In genomic region chr15:49096090-49096750, GRCh38 we compare ENCODE assay signal across 28 cellular contexts. TPM values are rescaled to one million over a fixed set of nuclear protein-coding genes. Genes with fewer than 3 reads are reported as not detected.
A peak's percentile ranks its signal among the peaks of the same experiment; 100 is the strongest.
DNase-seq lines count a peak whose midpoint lies in the region; ATAC-seq and TF ChIP-seq lines count a peak whose summit lies in the region.
"Had no signal": no experiment of that assay in that cellular context is flagged by ENCODE, and none has a peak within 500 bp of the region (broad histone marks: within the 10 kb centered on the region; RNA-seq: fewer than 3 reads in every experiment).

No MANE protein-coding gene starts in this region.

- H3K4me3 ChIP-seq in Caco-2 (ENCODE audit: low read depth, low read length) = no peak overlapping the region
- H3K4me3 ChIP-seq in heart left ventricle = no peak overlapping the region
- no peak overlapping the region for H3K4me3 ChIP-seq in right lobe of liver
- H3K4me3 ChIP-seq in suprapubic skin = no peak overlapping the region
- H3K4me3 ChIP-seq: spleen had no signal

- H3K36me3 Mint-ChIP-seq in Caco-2 (ENCODE audit: insufficient read depth, unreplicated experiment) = peaks cover 6% of the 10 kb centered on the region
- H3K36me3 Mint-ChIP-seq: type B pancreatic cell had no signal

- CTCF ChIA-PET in Caco-2 (lab: Charles Lee) = no interaction called here

- H3K36me3 ChIP-seq in Caco-2 (ENCODE audit: control insufficient read depth, insufficient read depth, low read length) = no peaks in the 10 kb centered on the region
- peaks cover 0 to 8% (median 0%) of the 10 kb centered on the region in 9 donors for H3K36me3 ChIP-seq in heart left ventricle
- H3K36me3 ChIP-seq in right lobe of liver = no peaks in the 10 kb centered on the region
- no peaks in the 10 kb centered on the region for H3K36me3 ChIP-seq in suprapubic skin

- TF ChIP-seq POLR2A in heart left ventricle (IDR thresholded peaks at IDR 0.05) = no peak
- TF ChIP-seq POLR2A in right lobe of liver (IDR thresholded peaks at IDR 0.05) = no peak
- TF ChIP-seq POLR2A in suprapubic skin (IDR thresholded peaks at IDR 0.05) = no peak

- H3K27me3 ChIP-seq in Caco-2 (replicated peaks; ENCODE audit: control insufficient read depth, insufficient read depth, low read length) (no peaks in the 10 kb centered on the region), heart left ventricle (no peaks in the 10 kb centered on the region), right lobe of liver (no peaks in the 10 kb centered on the region), suprapubic skin (no peaks in the 10 kb centered on the region)
- H3K27me3 ChIP-seq: spleen had no signal

- intact Hi-C loops in Caco-2 (cut with micrococcal nuclease; ENCODE audit: unreplicated experiment) (no loop called here), heart left ventricle (cut with DNase I) (no loop called here), right lobe of liver (cut with DNase I) (no loop called here)

- no peak overlapping the region for H3K4me3 Mint-ChIP-seq in Caco-2 (ENCODE audit: unreplicated experiment)
- H3K4me3 Mint-ChIP-seq: activated CD8-positive, alpha-beta T cell treated with anti-CD3 and anti-CD28 coated beads for 36 hours; activated T-helper 17 cell treated with anti-CD3 and anti-CD28 coated beads, Interleukin-2, amount 50 U/mL, for 72 hours; dendritic cell treated with granulocyte-macrophage colony-stimulating factor and Interleukin-4, amounts not matched to agents 40 ng/mL and 50 ng/mL, for 4 days; endodermal cell; mesothelial cell of epicardium; naive thymus-derived CD8-positive, alpha-beta T cell; type B pancreatic cell had no signal

- DNase-seq in Caco-2 (peak; percentile 56 to 58), NOMO-1 (lab: John Stamatoyannopoulos, UW; ENCODE audit: unreplicated experiment in 2 of 2) (peak; percentile 17 to 41), heart left ventricle (no peak), right lobe of liver (peak; percentile 32 to 62 (median 60)), suprapubic skin (ENCODE audit: low spot score in 2 of 2) (no peak), NCI-H2227 treated with DMSO at 0.1 percent for 48 hours (lab: John Stamatoyannopoulos, UW) (no peak), mucosa of gallbladder (ENCODE audit: low spot score) (no peak)
- DNase-seq: activated CD4-positive, alpha-beta T cell treated with anti-CD3 and anti-CD28 coated beads for 1 hour; activated CD8-positive, alpha-beta T cell treated with anti-CD3 and anti-CD28 coated beads for 36 hours; anterior cingulate cortex; endodermal cell; foreskin fibroblast; GF-D8; HCEC 1CT; naive thymus-derived CD8-positive, alpha-beta T cell; NCI-H1048; NCI-H1694; NCI-H526; nucleus accumbens; retina; spleen had no signal

- ATAC-seq in heart left ventricle = peak in 3 of 4 donors; percentile 50 to 84 (median 75)
- ATAC-seq in right lobe of liver = peak; percentile 95 to 99 (median 98)
- ATAC-seq in GM21515 (IDR thresholded peaks at IDR 0.05; ENCODE audit: unreplicated experiment) = no peak
- ATAC-seq: activated CD8-positive, alpha-beta T cell treated with anti-CD3 and anti-CD28 coated beads for 36 hours; activated naive CD4-positive, alpha-beta T cell treated with anti-CD3 and anti-CD28 coated beads, Interleukin-2, amount 50 U/mL, for 72 hours; activated T-helper 17 cell treated with anti-CD3 and anti-CD28 coated beads, Interleukin-2, amount 50 U/mL, for 72 hours; esophagus mucosa; naive thymus-derived CD8-positive, alpha-beta T cell had no signal

- H3K4me1 ChIP-seq in Caco-2 (peaks cover 14% of the 10 kb centered on the region), heart left ventricle (peaks cover 0 to 7% (median 0%) of the 10 kb centered on the region in 12 donors), right lobe of liver (peaks cover 0 to 18% (median 1%) of the 10 kb centered on the region in 4 donors), suprapubic skin (no peaks in the 10 kb centered on the region)
- H3K4me1 ChIP-seq: spleen had no signal

- peaks cover 6% of the 10 kb centered on the region for H3K4me1 Mint-ChIP-seq in Caco-2 (ENCODE audit: low read depth, unreplicated experiment)
- H3K4me1 Mint-ChIP-seq: activated T-helper 17 cell treated with anti-CD3 and anti-CD28 coated beads, Interleukin-2, amount 50 U/mL, for 72 hours; naive thymus-derived CD8-positive, alpha-beta T cell had no signal

- H3K9me3 Mint-ChIP-seq in Caco-2 (ENCODE audit: unreplicated experiment) = no peaks in the 10 kb centered on the region
- H3K9me3 Mint-ChIP-seq: activated CD8-positive, alpha-beta T cell treated with anti-CD3 and anti-CD28 coated beads for 36 hours; activated naive CD4-positive, alpha-beta T cell treated with anti-CD3 and anti-CD28 coated beads, Interleukin-2, amount 50 U/mL, for 72 hours; activated T-helper 17 cell treated with anti-CD3 and anti-CD28 coated beads, Interleukin-2, amount 50 U/mL, for 72 hours; dendritic cell treated with granulocyte-macrophage colony-stimulating factor and Interleukin-4, amounts not matched to agents 40 ng/mL and 50 ng/mL, for 4 days; endodermal cell; mesothelial cell of epicardium; naive thymus-derived CD8-positive, alpha-beta T cell; type B pancreatic cell had no signal

- TF ChIP-seq EP300 in suprapubic skin (IDR thresholded peaks at IDR 0.05) = no peak

- no peaks in the 10 kb centered on the region for H3K27me3 Mint-ChIP-seq in Caco-2 (ENCODE audit: insufficient read depth, unreplicated experiment)
- H3K27me3 Mint-ChIP-seq: activated CD8-positive, alpha-beta T cell treated with anti-CD3 and anti-CD28 coated beads for 36 hours; activated T-helper 17 cell treated with anti-CD3 and anti-CD28 coated beads, Interleukin-2, amount 50 U/mL, for 72 hours; dendritic cell treated with granulocyte-macrophage colony-stimulating factor and Interleukin-4, amounts not matched to agents 40 ng/mL and 50 ng/mL, for 4 days; naive thymus-derived CD8-positive, alpha-beta T cell; type B pancreatic cell had no signal

- BruUV-seq in Caco-2 (replicated peaks; lab: Mats Ljungman, UMichigan) = no TSS peak

- POLR2A ChIA-PET in Caco-2 (lab: Charles Lee) = no interaction called here

- TF ChIP-seq CTCF in Caco-2 (IDR thresholded peaks at IDR 0.05; ENCODE audit: insufficient read depth in 1 of 2, low read depth in 1 of 2, low read length in 1 of 2, severe bottlenecking in 1 of 2, unreplicated experiment in 1 of 2) = no peak
- TF ChIP-seq CTCF in heart left ventricle (IDR thresholded peaks at IDR 0.05) = no peak
- no peak for TF ChIP-seq CTCF in right lobe of liver (IDR thresholded peaks at IDR 0.05)
- TF ChIP-seq CTCF in suprapubic skin (IDR thresholded peaks at IDR 0.05) = no peak

- peak overlapping the region; percentile 66 for H3K27ac Mint-ChIP-seq in Caco-2 (ENCODE audit: unreplicated experiment)
- H3K27ac Mint-ChIP-seq: activated CD8-positive, alpha-beta T cell treated with anti-CD3 and anti-CD28 coated beads for 36 hours; activated naive CD4-positive, alpha-beta T cell treated with anti-CD3 and anti-CD28 coated beads, Interleukin-2, amount 50 U/mL, for 72 hours; activated T-helper 17 cell treated with anti-CD3 and anti-CD28 coated beads, Interleukin-2, amount 50 U/mL, for 72 hours; dendritic cell treated with granulocyte-macrophage colony-stimulating factor and Interleukin-4, amounts not matched to agents 40 ng/mL and 50 ng/mL, for 4 days; endodermal cell; mesothelial cell of epicardium; type B pancreatic cell had no signal

- peak overlapping the region in 3 of 12 donors; percentile 3 to 44 (median 37) for H3K27ac ChIP-seq in heart left ventricle
- peak overlapping the region in 1 of 3 donors; percentile 65 for H3K27ac ChIP-seq in right lobe of liver
- H3K27ac ChIP-seq in suprapubic skin = no peak overlapping the region
- H3K27ac ChIP-seq: spleen had no signal

- H3K9me3 ChIP-seq in Caco-2 (no peaks in the 10 kb centered on the region), heart left ventricle (no peaks in the 10 kb centered on the region), right lobe of liver (no peaks in the 10 kb centered on the region), suprapubic skin (no peaks in the 10 kb centered on the region)
- H3K9me3 ChIP-seq: spleen had no signal

RNA-seq across cellular contexts. Expression of gene SECISBP2L, which starts 50.0 kb away (rescaled TPM):
- total RNA-seq in Caco-2 (2022) = 27.9 and 29.7 TPM in 2 replicates
- total RNA-seq in heart left ventricle = 10 to 100 TPM; 25.5 to 52.4 (median 45.3) TPM
- 10 to 100 TPM in 1 of 2 donors, 1 to 10 TPM in 1; 8.8 to 18.5 TPM for polyA plus RNA-seq in heart left ventricle
- 10 to 100 TPM; 13.5 to 24.6 (median 19.5) TPM for total RNA-seq in right lobe of liver
- 10 to 100 TPM; 21.8 to 58.6 (median 38.7) TPM for total RNA-seq in suprapubic skin
- total RNA-seq in mucosa of gallbladder = 56.1 TPM

RNA-seq across cellular contexts. Expression of gene COPS2, which starts 59.2 kb away (rescaled TPM):
- total RNA-seq in Caco-2 (2022) = 83.8 and 85.4 TPM in 2 replicates
- 10 to 100 TPM; 41.6 to 94.4 (median 82.8) TPM for total RNA-seq in heart left ventricle
- 10 to 100 TPM; 36.4 to 71.2 TPM for polyA plus RNA-seq in heart left ventricle
- total RNA-seq in right lobe of liver = 10 to 100 TPM; 23.1 to 38.9 (median 29.5) TPM
- 10 to 100 TPM; 39.6 to 55.1 (median 47.7) TPM for total RNA-seq in suprapubic skin
- total RNA-seq in mucosa of gallbladder = 67.8 TPM

Comparison
In these comparisons a context has a peak if more than half of its experiments do, and no peak if none do; other contexts are left out.
1. DNase-seq: peak in Caco-2 (2 of 2), NOMO-1 (2 of 2) and right lobe of liver (3 of 3); none in heart left ventricle (0 of 5), suprapubic skin (0 of 2), NCI-H2227 treated with DMSO at 0.1 percent for 48 hours (single experiment) and mucosa of gallbladder (single experiment).